17 cellular contexts compared by ENCODE assay signal in the genomic region with DNA sequence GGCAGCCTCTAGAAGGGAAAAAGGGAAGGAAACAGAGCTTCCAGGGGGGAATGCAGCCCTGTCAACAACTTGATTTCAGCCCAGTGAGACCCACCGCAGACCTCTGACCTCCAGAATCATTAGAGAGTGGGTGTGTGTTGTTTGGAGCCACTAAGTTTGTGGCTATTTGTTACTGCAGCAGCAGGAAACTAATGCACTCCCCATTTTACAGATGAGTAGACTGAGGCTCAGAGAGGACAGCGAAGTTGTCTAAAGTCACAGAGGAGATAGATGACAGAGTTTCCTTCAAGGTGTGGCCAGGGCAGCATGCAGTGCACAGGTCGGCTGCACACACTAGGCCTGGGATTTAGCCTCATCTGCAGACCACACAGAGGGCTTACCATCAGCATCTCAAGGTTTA.
DNase-seq lines count a peak whose midpoint lies in the region; ATAC-seq and TF ChIP-seq lines count a peak whose summit lies in the region.
"Had no signal": no experiment of that assay in that cellular context is flagged by ENCODE, and none has a peak within 500 bp of the region (broad histone marks: within the 10 kb centered on the region; RNA-seq: fewer than 3 reads in every experiment).

No MANE protein-coding gene starts in this region.

- TF ChIP-seq EP300 in esophagus muscularis mucosa (IDR thresholded peaks at IDR 0.05), result no peak

- no peak overlapping the region for H3K4me3 Mint-ChIP-seq in osteocyte (ENCODE audit: unreplicated experiment)
- H3K4me3 Mint-ChIP-seq: CD4-positive, alpha-beta memory T cell; H9 had no signal

- H3K4me1 Mint-ChIP-seq in osteocyte (ENCODE audit: unreplicated experiment), result peaks cover 35% of the 10 kb centered on the region

- no peak for DNase-seq in A673 (ENCODE audit: low spot score)
- no peak for DNase-seq in IMR-90
- peak; percentile 53 for DNase-seq in esophagus muscularis mucosa (ENCODE audit: extremely low spot score)
- DNase-seq in osteocyte (ENCODE audit: extremely low spot score, unreplicated experiment), result peak; percentile 38
- no peak for DNase-seq in adrenal gland
- no peak for DNase-seq in kidney glomerular epithelial cell (lab: John Stamatoyannopoulos, UW)
- DNase-seq: 8988T; C1 segment of cervical spinal cord; CD4-positive, alpha-beta memory T cell; COR-L47; DMS153; DND-41; GM23248; H9 had no signal

- peak overlapping the region; percentile 93; the same call in 1 of the 2 replicates for H2BK120ac ChIP-seq in IMR-90 (ENCODE audit: low read depth, low read length)

- TF ChIP-seq POLR2A in IMR-90 (IDR thresholded peaks at IDR 0.05; ENCODE audit: low read depth, low read length) (no peak), esophagus muscularis mucosa (IDR thresholded peaks at IDR 0.05; ENCODE audit: low read depth) (no peak), adrenal gland (IDR thresholded peaks at IDR 0.05) (no peak)

- H3K56ac ChIP-seq in IMR-90 (ENCODE audit: extremely low read depth, insufficient read depth, low read length), result no peak overlapping the region

- no peak overlapping the region for H4K5ac ChIP-seq in IMR-90 (ENCODE audit: low read depth, low read length)

- H3K9me1 ChIP-seq in IMR-90 (ENCODE audit: insufficient read depth, low read length), result peaks cover 8% of the 10 kb centered on the region

- H2BK15ac ChIP-seq in IMR-90 (ENCODE audit: low read depth, low read length), result 0 out of 3 replicates have a peak overlapping the region, but pooled peaks have one; percentile 84

- no peak overlapping the region for H2AK9ac ChIP-seq in IMR-90 (replicated peaks; ENCODE audit: low read depth, low read length, poor library complexity)

- no peaks in the 10 kb centered on the region for H3K27me3 Mint-ChIP-seq in osteocyte (ENCODE audit: unreplicated experiment)

- TF ChIP-seq CTCF in A673 (conservative IDR thresholded peaks at IDR 0.05; ENCODE audit: low read depth, low read length), result no peak
- no peak for TF ChIP-seq CTCF in IMR-90 (conservative IDR thresholded peaks at IDR 0.05; ENCODE audit: low read depth, low read length)
- no peak for TF ChIP-seq CTCF in esophagus muscularis mucosa (IDR thresholded peaks at IDR 0.05)
- TF ChIP-seq CTCF in osteocyte (IDR thresholded peaks at IDR 0.05), result no peak
- no peak for TF ChIP-seq CTCF in adrenal gland (IDR thresholded peaks at IDR 0.05)

- H3K4me3 ChIP-seq in A673 (ENCODE audit: low read depth, low read length, poor library complexity, severe bottlenecking) (no peak overlapping the region), IMR-90 (ENCODE audit: insufficient read depth, low read depth, low read length) (no peak overlapping the region), esophagus muscularis mucosa (no peak overlapping the region), adrenal gland (no peak overlapping the region)
- H3K4me3 ChIP-seq: A549, GM23248 had no signal

- no peak overlapping the region for H3K4me2 ChIP-seq in IMR-90 (ENCODE audit: low read depth, low read length)
- H3K4me2 ChIP-seq: A549 had no signal

- H3K36me3 ChIP-seq in A673 (ENCODE audit: insufficient read depth, low read length, poor library complexity, severe bottlenecking), result no peaks in the 10 kb centered on the region
- no peaks in the 10 kb centered on the region for H3K36me3 ChIP-seq in IMR-90 (ENCODE audit: control insufficient read depth, insufficient read depth, low read length)
- H3K36me3 ChIP-seq in esophagus muscularis mucosa, result no peaks in the 10 kb centered on the region
- no peaks in the 10 kb centered on the region for H3K36me3 ChIP-seq in adrenal gland (replicated peaks in 1 of 2)

- H3K27me3 ChIP-seq in A673 (replicated peaks; ENCODE audit: insufficient read depth, low read depth, low read length, poor library complexity) (no peaks in the 10 kb centered on the region), IMR-90 (ENCODE audit: control insufficient read depth, insufficient read depth, low read length) (no peaks in the 10 kb centered on the region), esophagus muscularis mucosa (no peaks in the 10 kb centered on the region), adrenal gland (no peaks in the 10 kb centered on the region)

- no peak overlapping the region for H2AK5ac ChIP-seq in IMR-90 (ENCODE audit: low read depth, low read length)

- no peak overlapping the region for H2AFZ ChIP-seq in IMR-90 (replicated peaks; ENCODE audit: low read length, poor library complexity)
- H2AFZ ChIP-seq: GM23248 had no signal

- POLR2A ChIA-PET in A673 (lab: Charles Lee; ENCODE audit: low non-redundant PET) (no interaction called here), IMR-90 (lab: Charles Lee; ENCODE audit: unreplicated experiment) (no interaction called here)

- H4K91ac ChIP-seq in IMR-90 (ENCODE audit: insufficient read depth, low read depth, low read length), result peak overlapping the region; percentile 97

- BruUV-seq in A673 (replicated peaks; lab: Mats Ljungman, UMichigan) (no TSS peak), IMR-90 (replicated peaks; lab: Mats Ljungman, UMichigan) (no TSS peak)

- peak overlapping the region; percentile 94 for H3K27ac ChIP-seq in A673 (ENCODE audit: low read depth, low read length, poor library complexity, severe bottlenecking)
- no peak overlapping the region for H3K27ac ChIP-seq in IMR-90 (ENCODE audit: insufficient read depth, low read length)
- H3K27ac ChIP-seq in esophagus muscularis mucosa (replicated peaks in 1 of 4), result peak overlapping the region in 1 of 4 donors; percentile 72
- H3K27ac ChIP-seq in adrenal gland, result no peak overlapping the region
- H3K27ac ChIP-seq: GM23248 had no signal

- no CpG with 5 or more reads among the region's 3 CpGs for WGBS in IMR-90 (ENCODE audit: extremely low coverage in 2 of 2, insufficient read length in 1 of 2), 2 experiments
- 93% methylated on average over 3 of the region's 3 CpGs for whole genome bisulfite sequencing in esophagus muscularis mucosa
- WGBS in adrenal gland, 4 donors, result 84 to 94% (median 88%) methylated on average over 2 to 3 of the region's 3 CpGs

- H3K9me3 ChIP-seq in A673 (ENCODE audit: low read depth, low read length, poor library complexity, severe bottlenecking) (no peaks in the 10 kb centered on the region), IMR-90 (ENCODE audit: control insufficient read depth, insufficient read depth, low read length) (peaks cover 4% of the 10 kb centered on the region), esophagus muscularis mucosa (no peaks in the 10 kb centered on the region), adrenal gland (replicated peaks in 1 of 3) (no peaks in the 10 kb centered on the region)
- H3K9me3 ChIP-seq: A549 had no signal

- H3K4me1 ChIP-seq in A673 (ENCODE audit: insufficient read depth, low read length, poor library complexity, severe bottlenecking) (peaks cover 55% of the 10 kb centered on the region), IMR-90 (ENCODE audit: control insufficient read depth, insufficient read depth, low read length) (peaks cover 9% of the 10 kb centered on the region), esophagus muscularis mucosa (peaks cover 20 to 55% (median 52%) of the 10 kb centered on the region in 4 donors), adrenal gland (replicated peaks in 1 of 2) (peaks cover 3 to 6% of the 10 kb centered on the region in 2 donors)

- no peak overlapping the region for H3K23ac ChIP-seq in IMR-90 (ENCODE audit: low read depth, low read length)

- intact Hi-C loops in A673 (cut with micrococcal nuclease; ENCODE audit: unreplicated experiment) (no loop called here), IMR-90 (cut with micrococcal nuclease) (no loop called here), esophagus muscularis mucosa (cut with DNase I) (no loop called here), adrenal gland (cut with DNase I) (loop anchor here in 1 of 2 donors (5.0 kb wide), 1 partner anchor 130 kb away; the partner anchor contains the start of gene CFAP100)

- H4K20me1 ChIP-seq in IMR-90 (ENCODE audit: insufficient read depth, low read length), result no peaks in the 10 kb centered on the region

- no peaks in the 10 kb centered on the region for H3K36me3 Mint-ChIP-seq in osteocyte (ENCODE audit: unreplicated experiment)
- H3K36me3 Mint-ChIP-seq: CD4-positive, alpha-beta memory T cell had no signal

- dilution Hi-C loops in IMR-90 (cut with HindIII; ENCODE audit: low sequenced_read_pairs, unreplicated experiment), result no loop called here

- H3K9me3 Mint-ChIP-seq in osteocyte (ENCODE audit: unreplicated experiment), result peaks cover 9% of the 10 kb centered on the region

- no peak for TF ChIP-seq RAD21 in IMR-90 (IDR thresholded peaks at IDR 0.05; ENCODE audit: low read length)

- no peak overlapping the region for H2BK20ac ChIP-seq in IMR-90 (ENCODE audit: low read depth, low read length)

- H3K14ac ChIP-seq in IMR-90 (replicated peaks; ENCODE audit: low read depth, low read length), result no peak overlapping the region

- ATAC-seq in IMR-90 (ENCODE audit: low read depth) (no peak), GM21786 (IDR thresholded peaks at IDR 0.05; ENCODE audit: unreplicated experiment) (no peak)
- ATAC-seq: A549, HCT116 had no signal

- no peak overlapping the region for H3K27ac Mint-ChIP-seq in osteocyte (ENCODE audit: unreplicated experiment)
- H3K27ac Mint-ChIP-seq: CD4-positive, alpha-beta memory T cell; H9 had no signal

- H2BK5ac ChIP-seq in IMR-90 (ENCODE audit: low read depth, low read length, poor library complexity, severe bottlenecking), result no peak overlapping the region

- in situ Hi-C loops in IMR-90 (cut with MboI; ENCODE audit: low sequenced_read_pairs), result no loop called here

- no peak overlapping the region for H3K9ac ChIP-seq in IMR-90 (ENCODE audit: low read depth, low read length)
- H3K9ac ChIP-seq: GM23248 had no signal

- no peak overlapping the region; a peak in 1 of 4 replicates for H4K8ac ChIP-seq in IMR-90 (ENCODE audit: low read depth in 2 of 2, low read length in 2 of 2)

- no peak overlapping the region for H3K18ac ChIP-seq in IMR-90 (ENCODE audit: low read depth, low read length)

- CTCF ChIA-PET in A673 (lab: Charles Lee) (no interaction called here), IMR-90 (lab: Yijun Ruan, JAX) (no interaction called here)

- H3K4ac ChIP-seq in IMR-90 (ENCODE audit: low read depth, low read length), result 0 out of 2 replicates have a peak overlapping the region, but pooled peaks have one; percentile 85

- no peaks in the 10 kb centered on the region for H3K79me1 ChIP-seq in IMR-90 (ENCODE audit: low read depth in 1 of 2, low read length in 2 of 2)

TF ChIP-seq in IMR-90, 13 proteins besides CTCF, POLR2A, EP300 and RAD21 (continues in another document):
- TF ChIP-seq FOS (IDR thresholded peaks at IDR 0.05; ENCODE audit: low read depth, low read length) (no peak), SMC3 (IDR thresholded peaks at IDR 0.05; ENCODE audit: low read depth, low read length) (no peak), RFX5 (IDR thresholded peaks at IDR 0.05; ENCODE audit: low read depth, low read length) (no peak), USF2 (IDR thresholded peaks at IDR 0.05; ENCODE audit: low read depth, low read length) (no peak), MXI1 (IDR thresholded peaks at IDR 0.05; ENCODE audit: borderline replicate concordance, low read depth, low read length) (no peak)

Comparison
In these comparisons a context has a peak if more than half of its experiments do, and no peak if none do; other contexts are left out.
1. DNase-seq: peak in esophagus muscularis mucosa (single experiment) and osteocyte (single experiment); none in A673 (single experiment), IMR-90 (single experiment), adrenal gland (0 of 7) and kidney glomerular epithelial cell (single experiment).